In the genomic region with DNA sequence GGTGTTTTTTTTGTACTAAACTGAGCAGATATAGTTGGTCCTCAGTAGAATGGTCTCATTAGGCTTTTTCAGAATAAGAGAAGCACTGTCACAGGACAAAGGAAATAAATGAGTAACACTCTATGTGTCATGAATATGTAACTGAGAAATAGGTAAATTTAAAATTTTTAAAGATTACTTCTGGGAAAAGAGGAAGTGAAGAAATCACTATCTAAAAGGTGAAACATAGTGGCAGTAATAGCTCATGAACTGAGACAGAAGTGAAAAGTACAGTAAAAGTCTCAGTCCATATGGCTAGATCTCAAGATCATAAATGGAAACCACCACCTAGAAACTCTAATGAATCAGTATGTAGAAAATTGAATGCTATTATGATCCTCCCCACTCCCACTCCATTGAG, we compare ENCODE assay signal across 11 cellular contexts.
DNase-seq lines count a peak whose midpoint lies in the region; ATAC-seq, FAIRE-seq and TF ChIP-seq lines count a peak whose summit lies in the region.
"Had no signal": no experiment of that assay in that cellular context is flagged by ENCODE, and none has a peak within 500 bp of the region (broad histone marks: within the 10 kb centered on the region; RNA-seq: fewer than 3 reads in every experiment).

No MANE protein-coding gene starts in this region.

- H3K36me3 ChIP-seq in pancreas: no peaks in the 10 kb centered on the region

- peaks cover 32% of the 10 kb centered on the region for H3K4me1 Mint-ChIP-seq in activated T-helper 2 cell treated with anti-CD3 and anti-CD28 coated beads, Interferon-gamma antibody, Interleukin-2, Interleukin-4, amounts not matched to agents 10 μg/mL and 5 μg/mL and 100 μg/mL, durations not matched to agents 14 hours and 24 hours and 36 hours (ENCODE audit: low read depth)

- H3K9me3 ChIP-seq in pancreas: no peaks in the 10 kb centered on the region

- H3K36me3 Mint-ChIP-seq in activated T-helper 2 cell treated with anti-CD3 and anti-CD28 coated beads, Interferon-gamma antibody, Interleukin-2, Interleukin-4, amounts not matched to agents 10 μg/mL and 5 μg/mL and 100 μg/mL, durations not matched to agents 14 hours and 24 hours and 36 hours (ENCODE audit: low read depth): peaks cover 35% of the 10 kb centered on the region

- H3K4me3 ChIP-seq in pancreas: no peak overlapping the region

- H3K27ac Mint-ChIP-seq in activated T-helper 2 cell treated with anti-CD3 and anti-CD28 coated beads, Interferon-gamma antibody, Interleukin-2, Interleukin-4, amounts not matched to agents 10 μg/mL and 5 μg/mL and 100 μg/mL, durations not matched to agents 14 hours and 24 hours and 36 hours: peak overlapping the region; percentile 76

- intact Hi-C loops in activated T-helper 2 cell treated with anti-CD3 and anti-CD28 coated beads, Interferon-gamma antibody, Interleukin-2, Interleukin-4, amounts not matched to agents 10 μg/mL and 5 μg/mL and 100 μg/mL, durations not matched to agents 14 hours and 24 hours and 36 hours (cut with micrococcal nuclease): loop anchor here (1.0 to 10.0 kb wide), 4 partner anchors 65 to 239 kb away; partner anchors contain the start of gene RPS6KA5
- intact Hi-C loops in pancreas (cut with DNase I): loop anchor here in 2 of 3 donors (10.0 kb wide), 2 partner anchors 269 to 379 kb away; no protein-coding TSS in a partner anchor

- H3K4me3 Mint-ChIP-seq in activated T-helper 2 cell treated with anti-CD3 and anti-CD28 coated beads, Interferon-gamma antibody, Interleukin-2, Interleukin-4, amounts not matched to agents 10 μg/mL and 5 μg/mL and 100 μg/mL, durations not matched to agents 14 hours and 24 hours and 36 hours (ENCODE audit: low read depth): no peak overlapping the region

- DNase-seq in activated T-helper 2 cell treated with anti-CD3 and anti-CD28 coated beads, Interferon-gamma antibody, Interleukin-2, Interleukin-4, amounts not matched to agents 10 μg/mL and 5 μg/mL and 100 μg/mL, durations not matched to agents 14 hours and 24 hours and 36 hours (ENCODE audit: low spot score): no peak
- DNase-seq in NCI-H2171 (lab: John Stamatoyannopoulos, UW) (no peak), hypothalamus (lab: John Stamatoyannopoulos, UW) (no peak), pancreas (no peak), medulla oblongata (ENCODE audit: extremely low spot score) (no peak)
- DNase-seq: foreskin melanocyte, NCI-H526 had no signal

- H3K4me1 ChIP-seq in pancreas: no peaks in the 10 kb centered on the region

- FAIRE-seq in pancreas (lab: Jason Lieb, UNC): no peak
- FAIRE-seq: HepG2 had no signal

- TF ChIP-seq CTCF in pancreas (IDR thresholded peaks at IDR 0.05): no peak

- no peaks in the 10 kb centered on the region for H3K27me3 Mint-ChIP-seq in activated T-helper 2 cell treated with anti-CD3 and anti-CD28 coated beads, Interferon-gamma antibody, Interleukin-2, Interleukin-4, amounts not matched to agents 10 μg/mL and 5 μg/mL and 100 μg/mL, durations not matched to agents 14 hours and 24 hours and 36 hours (ENCODE audit: low read depth)

- no peaks in the 10 kb centered on the region for H3K27me3 ChIP-seq in pancreas

- no peaks in the 10 kb centered on the region for H3K9me3 Mint-ChIP-seq in activated T-helper 2 cell treated with anti-CD3 and anti-CD28 coated beads, Interferon-gamma antibody, Interleukin-2, Interleukin-4, amounts not matched to agents 10 μg/mL and 5 μg/mL and 100 μg/mL, durations not matched to agents 14 hours and 24 hours and 36 hours

- peak; percentile 91 for ATAC-seq in GM18520 (IDR thresholded peaks at IDR 0.05; ENCODE audit: unreplicated experiment)
- ATAC-seq in GM21367 (IDR thresholded peaks at IDR 0.05; ENCODE audit: unreplicated experiment): peak; percentile 64
- peak; percentile 87 for ATAC-seq in HG03095 (IDR thresholded peaks at IDR 0.05; ENCODE audit: unreplicated experiment)
- ATAC-seq in pancreas: no peak
- ATAC-seq: HepG2 had no signal

- no peak overlapping the region for H3K27ac ChIP-seq in pancreas

Comparison
In these comparisons a context has a peak if more than half of its experiments do, and no peak if none do; other contexts are left out.
1. ATAC-seq: peak in GM18520 (single experiment), GM21367 (single experiment) and HG03095 (single experiment); none in pancreas (0 of 4).